In genomic region chr7:1361756-1362125, GRCh38 we compare ENCODE assay signal across 16 cellular contexts.
DNase-seq lines count a peak whose midpoint lies in the region; ATAC-seq and TF ChIP-seq lines count a peak whose summit lies in the region.
"Had no signal": no experiment of that assay in that cellular context is flagged by ENCODE, and none has a peak within 500 bp of the region (broad histone marks: within the 10 kb centered on the region; RNA-seq: fewer than 3 reads in every experiment).

No MANE protein-coding gene starts in this region.

- H3K27ac Mint-ChIP-seq in chondrocyte (ENCODE audit: unreplicated experiment) (no peak overlapping the region), T-cell (no peak overlapping the region)
- H3K27ac Mint-ChIP-seq: CD4-positive, CD25-positive, alpha-beta regulatory T cell had no signal

- H3K4me3 ChIP-seq in BE2C (ENCODE audit: low read depth, low read length) (no peak overlapping the region), HAP-1 (no peak overlapping the region)
- H3K4me3 ChIP-seq: BLaER1 treated with 17β-estradiol and CSF1 and Interleukin-3, amounts not matched to agents 10 nM and 100 nM; GM12878 had no signal

- peaks cover 15% of the 10 kb centered on the region for H3K27me3 Mint-ChIP-seq in chondrocyte (ENCODE audit: low read depth)
- peaks cover 9 to 14% of the 10 kb centered on the region in 2 donors for H3K27me3 Mint-ChIP-seq in T-cell

- no peak overlapping the region for H3K4me3 Mint-ChIP-seq in chondrocyte (ENCODE audit: unreplicated experiment)
- H3K4me3 Mint-ChIP-seq in T-cell, result no peak overlapping the region
- H3K4me3 Mint-ChIP-seq: CD4-positive, CD25-positive, alpha-beta regulatory T cell had no signal

- no peaks in the 10 kb centered on the region for H3K4me1 ChIP-seq in BE2C
- H3K4me1 ChIP-seq in foreskin keratinocyte, result no peaks in the 10 kb centered on the region
- no peaks in the 10 kb centered on the region for H3K4me1 ChIP-seq in HAP-1

- intact Hi-C loops in Right ventricle myocardium inferior (cut with DNase I), result no loop called here
- intact Hi-C loops in left cardiac atrium (cut with DNase I), result no loop called here
- intact Hi-C loops in posterior vena cava (cut with DNase I), result no loop called here

- H3K36me3 ChIP-seq in BE2C (no peaks in the 10 kb centered on the region), HAP-1 (replicated peaks) (no peaks in the 10 kb centered on the region)
- H3K36me3 ChIP-seq: BLaER1 treated with 17β-estradiol and CSF1 and Interleukin-3, amounts not matched to agents 10 nM and 100 nM had no signal

- TF ChIP-seq CTCF in BE2C (IDR thresholded peaks at IDR 0.05; ENCODE audit: low read depth, low read length), result no peak
- TF ChIP-seq CTCF in chondrocyte (IDR thresholded peaks at IDR 0.05), result no peak
- no peak for TF ChIP-seq CTCF in foreskin keratinocyte (conservative IDR thresholded peaks at IDR 0.05)

- ATAC-seq in Right ventricle myocardium inferior (no peak), left cardiac atrium (no peak), foreskin keratinocyte (no peak), T-cell (replicated peaks in 1 of 4) (no peak)
- ATAC-seq: GM12878 had no signal

- H3K27me3 ChIP-seq in BE2C (peaks cover 48% of the 10 kb centered on the region), foreskin keratinocyte (peaks cover 6% of the 10 kb centered on the region), HAP-1 (ENCODE audit: low read depth) (no peaks in the 10 kb centered on the region)

- POLR2A ChIA-PET in T-cell (lab: Charles Lee), result no interaction called here

- H3K36me3 Mint-ChIP-seq in chondrocyte (ENCODE audit: low read depth) (peaks cover 4% of the 10 kb centered on the region), T-cell (no peaks in the 10 kb centered on the region)
- H3K36me3 Mint-ChIP-seq: CD4-positive, CD25-positive, alpha-beta regulatory T cell had no signal

- H3K4me1 Mint-ChIP-seq in chondrocyte (ENCODE audit: low read depth) (no peaks in the 10 kb centered on the region), T-cell (no peaks in the 10 kb centered on the region)
- H3K4me1 Mint-ChIP-seq: CD4-positive, CD25-positive, alpha-beta regulatory T cell had no signal

- peaks cover 10% of the 10 kb centered on the region for H3K9me3 Mint-ChIP-seq in chondrocyte (ENCODE audit: low read depth)
- H3K9me3 Mint-ChIP-seq in T-cell, result peaks cover 0 to 7% (median 0%) of the 10 kb centered on the region in 3 donors

- H3K27ac ChIP-seq in foreskin keratinocyte, result no peak overlapping the region
- H3K27ac ChIP-seq: BLaER1 treated with 17β-estradiol and CSF1 and Interleukin-3, amounts not matched to agents 10 nM and 100 nM; HL-60 had no signal

- no peaks in the 10 kb centered on the region for H3K9me3 ChIP-seq in BE2C
- H3K9me3 ChIP-seq in HAP-1, result no peaks in the 10 kb centered on the region

- DNase-seq in Right ventricle myocardium inferior (ENCODE audit: missing footprints) (peak; percentile 37), left cardiac atrium (no peak), BE2C (peak; percentile 9), chondrocyte (ENCODE audit: low spot score) (peak; percentile 54), posterior vena cava (ENCODE audit: low spot score) (peak; percentile 71), foreskin keratinocyte (no peak), T-cell (no peak), HAP-1 (ENCODE audit: low spot score in 2 of 2) (no peak)
- DNase-seq: 8988T; AML-193; Calu3; CD4-positive, CD25-positive, alpha-beta regulatory T cell; DMS79 had no signal

- in situ Hi-C loops in HAP-1 (cut with MboI; ENCODE audit: low sequenced_read_pairs), result no loop called here

- CTCF ChIA-PET in T-cell (lab: Charles Lee), result no interaction called here

Comparison
In these comparisons a context has a peak if more than half of its experiments do, and no peak if none do; other contexts are left out.
1. DNase-seq: peak in Right ventricle myocardium inferior (single experiment), BE2C (single experiment), chondrocyte (single experiment) and posterior vena cava (single experiment); none in left cardiac atrium (single experiment), foreskin keratinocyte (0 of 2), T-cell (0 of 34) and HAP-1 (0 of 2).